16 cellular contexts compared by ENCODE assay signal in the genomic region with DNA sequence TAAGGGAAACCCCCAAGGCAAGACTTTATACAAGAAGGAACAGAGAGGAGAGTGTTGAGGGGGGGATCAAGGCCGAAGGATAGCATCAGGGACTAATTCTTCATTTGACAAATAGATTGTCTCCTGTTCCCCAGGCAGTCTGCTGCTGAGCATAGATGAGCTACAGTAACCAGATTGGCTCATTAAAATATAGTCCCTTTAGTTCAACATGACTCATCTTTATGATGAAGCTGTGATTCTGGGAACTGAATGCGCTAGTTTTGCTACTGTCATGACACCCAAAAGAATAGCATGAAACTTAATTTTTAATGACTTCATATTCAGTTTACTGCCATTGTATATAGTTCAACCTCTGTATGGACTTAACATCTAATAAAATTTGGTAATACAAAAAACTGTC. TPM values are rescaled to one million over a fixed set of nuclear protein-coding genes. Genes with fewer than 3 reads are reported as not detected.
"Had no signal": no experiment of that assay in that cellular context is flagged by ENCODE, and none has a peak within 500 bp of the region (broad histone marks: within the 10 kb centered on the region; RNA-seq: fewer than 3 reads in every experiment).

No MANE protein-coding gene starts in this region.

- H3K4me3 ChIP-seq: gastrocnemius medialis, left lung, sigmoid colon, upper lobe of right lung had no signal

- ATAC-seq: gastrocnemius medialis; left lung; natural killer cell treated with Interleukin-12 subunit alpha and Interleukin-12 subunit beta and Interleukin-15 and Interleukin-18, amount 100 ng/mL, for 72 hours; upper lobe of right lung had no signal

- H3K27ac ChIP-seq: gastrocnemius medialis, left lung, sigmoid colon, upper lobe of right lung had no signal

- DNase-seq: activated CD4-positive, alpha-beta T cell treated with anti-CD3 and anti-CD28 coated beads, Interleukin-2, amount 10 ng/mL, durations not matched to agents 24 days and 14 days; activated gamma-delta T cell treated with Interleukin-2 at 50 U/mL for 16 hours; activated T-cell treated with anti-CD3 and anti-CD28 coated beads, Interleukin-2, amount 50 U/mL, for 24 hours; aorta; effector CD4-positive, alpha-beta T cell; gastrocnemius medialis; left lung; mesenchymal stem cell; occipital lobe; sigmoid colon; stimulated activated CD4-positive, alpha-beta T cell treated with anti-CD3 and anti-CD28 coated beads, Interleukin-2, amount 100 ng/mL, for 48 hours; T-helper 9 cell; upper lobe of right lung had no signal

- H3K4me1 ChIP-seq: gastrocnemius medialis had no signal

- FAIRE-seq: endothelial cell of umbilical vein, keratinocyte had no signal

- H3K9me3 ChIP-seq: gastrocnemius medialis, left lung, sigmoid colon, upper lobe of right lung had no signal

RNA-seq across cellular contexts. Expression of gene TMEFF2, which starts 35.5 kb away (rescaled TPM):
- polyA plus RNA-seq: aorta, keratinocyte had no signal
